Comparison of ENCODE assay signal across 15 cellular contexts in genomic region chr19:54361680-54362422, GRCh38. TPM values are rescaled to one million over a fixed set of nuclear protein-coding genes. Genes with fewer than 3 reads are reported as not detected.
A peak's percentile ranks its signal among the peaks of the same experiment; 100 is the strongest.
DNase-seq lines count a peak whose midpoint lies in the region; ATAC-seq, FAIRE-seq and TF ChIP-seq lines count a peak whose summit lies in the region.
"Not testable (repeated sequence)": the region's sequence is repeated elsewhere in the genome, so short reads cannot be mapped to it uniquely, and the experiment has no call there.
"Had no signal": no experiment of that assay in that cellular context is flagged by ENCODE, and none has a peak within 500 bp of the region (broad histone marks: within the 10 kb centered on the region; RNA-seq: fewer than 3 reads in every experiment).

No MANE protein-coding gene starts in this region.

- peak overlapping the region; percentile 29 for H3K27ac ChIP-seq in CD4-positive, alpha-beta memory T cell (ENCODE audit: low read depth, low read length)
- not testable (repeated sequence) for H3K27ac ChIP-seq in H1 (ENCODE audit: low read depth, low read length)
- H3K27ac ChIP-seq in upper lobe of left lung: peak overlapping the region in 3 of 4 donors; percentile 53 to 86 (median 59)

- TF ChIP-seq POLR2A in H1 (IDR thresholded peaks at IDR 0.05; ENCODE audit: control extremely low read depth in 1 of 2, low read depth in 2 of 2, low read length in 2 of 2); upper lobe of left lung (IDR thresholded peaks at IDR 0.05): not testable (repeated sequence)

- H2AK5ac ChIP-seq in H1 (ENCODE audit: low read depth, low read length): not testable (repeated sequence)

- CTCF ChIA-PET in CD4-positive, alpha-beta memory T cell (lab: Charles Lee; ENCODE audit: partially characterized antibody): interaction anchor here (1.1 to 1.4 kb wide), 2 partner anchors 10 to 28 kb away, joined by 3 to 21 read pairs; no protein-coding TSS in a partner anchor
- CTCF ChIA-PET in activated CD4-positive, alpha-beta T cell treated with anti-CD3 and anti-CD28 coated beads, Interleukin-2, amount 10 ng/mL, durations not matched to agents 7 days and 5 days (lab: Charles Lee): not testable (repeated sequence)
- CTCF ChIA-PET in H1 (lab: Charles Lee; ENCODE audit: partially characterized antibody): interaction anchor here (1.4 kb wide), 2 partner anchors 29 to 30 kb away, joined by 3 read pairs; no protein-coding TSS in a partner anchor

- intact Hi-C loops in CD4-positive, alpha-beta memory T cell (cut with micrococcal nuclease): loop anchor here (2.0 kb wide), 1 partner anchor 17 kb away; no protein-coding TSS in a partner anchor

- POLR2A ChIA-PET in CD4-positive, alpha-beta memory T cell (lab: Charles Lee; ENCODE audit: partially characterized antibody): interaction anchor here (0.6 to 4.5 kb wide), 6 partner anchors 10 to 680 kb away, joined by 4 to 19 read pairs (median 6); no protein-coding TSS in a partner anchor
- POLR2A ChIA-PET in activated CD4-positive, alpha-beta T cell treated with anti-CD3 and anti-CD28 coated beads, Interleukin-2, amount 10 ng/mL, durations not matched to agents 7 days and 5 days (lab: Charles Lee); H1 (lab: Charles Lee; ENCODE audit: partially characterized antibody): not testable (repeated sequence)

- H3K23me2 ChIP-seq in H1 (ENCODE audit: low read depth, low read length): not testable (repeated sequence)

- not testable (repeated sequence) for H3K9me2 ChIP-seq in Loucy (replicated peaks; ENCODE audit: low read depth, low read length)

- not testable (repeated sequence) for H2BK5ac ChIP-seq in H1 (ENCODE audit: low read depth, low read length)

- peak overlapping the region; percentile 77 to 91 (median 86) for H3K4me3 Mint-ChIP-seq in CD4-positive, alpha-beta memory T cell
- peak overlapping the region; percentile 91 for H3K4me3 Mint-ChIP-seq in activated CD4-positive, alpha-beta T cell treated with anti-CD3 and anti-CD28 coated beads, Interleukin-2, amount 10 ng/mL, durations not matched to agents 7 days and 5 days
- H3K4me3 Mint-ChIP-seq in activated naive CD4-positive, alpha-beta T cell treated with anti-CD3 and anti-CD28 coated beads, Interleukin-2, amount 50 U/mL, for 24 hours: peak overlapping the region; percentile 91
- H3K4me3 Mint-ChIP-seq in natural killer cell treated with Interleukin-12 subunit alpha and Interleukin-12 subunit beta and Interleukin-15 and Interleukin-18, amount 100 ng/mL, for 72 hours: peak overlapping the region; percentile 87

- not testable (repeated sequence) for TF ChIP-seq RAD21 in H1 (IDR thresholded peaks at IDR 0.05 in 1 of 2, conservative IDR thresholded peaks at IDR 0.05 in 1 of 2; ENCODE audit: low read depth in 2 of 2, low read length in 2 of 2)

- H3K27ac Mint-ChIP-seq in CD4-positive, alpha-beta memory T cell: peak overlapping the region; percentile 86 to 96 (median 92)
- peak overlapping the region; percentile 93 for H3K27ac Mint-ChIP-seq in activated CD4-positive, alpha-beta T cell treated with anti-CD3 and anti-CD28 coated beads, Interleukin-2, amount 10 ng/mL, durations not matched to agents 7 days and 5 days
- peak overlapping the region; percentile 85 for H3K27ac Mint-ChIP-seq in activated naive CD4-positive, alpha-beta T cell treated with anti-CD3 and anti-CD28 coated beads, Interleukin-2, amount 50 U/mL, for 24 hours
- H3K27ac Mint-ChIP-seq in natural killer cell treated with Interleukin-12 subunit alpha and Interleukin-12 subunit beta and Interleukin-15 and Interleukin-18, amount 100 ng/mL, for 72 hours: peak overlapping the region; percentile 91 to 98

- TF ChIP-seq CTCF in Loucy (conservative IDR thresholded peaks at IDR 0.05; ENCODE audit: low read length); H1 (IDR thresholded peaks at IDR 0.05; ENCODE audit: control extremely low read depth in 1 of 3, insufficient read depth in 1 of 3, low read depth in 1 of 3, low read length in 3 of 3); upper lobe of left lung (IDR thresholded peaks at IDR 0.05): not testable (repeated sequence)

- H4K5ac ChIP-seq in H1 (ENCODE audit: insufficient read length, low read depth, low read length): not testable (repeated sequence)

- H2AFZ ChIP-seq in Loucy (ENCODE audit: low read length); H1 (ENCODE audit: low read length): not testable (repeated sequence)

- H3K4me2 ChIP-seq in Loucy (ENCODE audit: low read depth, low read length, poor library complexity, severe bottlenecking): peak overlapping the region; percentile 81
- not testable (repeated sequence) for H3K4me2 ChIP-seq in H1 (ENCODE audit: insufficient read depth in 1 of 2, low read depth in 2 of 2, low read length in 2 of 2)

- DNase-seq in CD4-positive, alpha-beta memory T cell; activated CD4-positive, alpha-beta T cell treated with anti-CD3 and anti-CD28 coated beads, Interleukin-2, amount 10 ng/mL, durations not matched to agents 7 days and 5 days; H1 (ENCODE audit: low read depth in 1 of 2, low spot score in 2 of 2); natural killer cell treated with Interleukin-12 subunit alpha and Interleukin-12 subunit beta and Interleukin-15 and Interleukin-18, amount 100 ng/mL, for 72 hours (ENCODE audit: low spot score); upper lobe of left lung: not testable (repeated sequence)
- DNase-seq in SIG-M5 treated with dmso at 0.1 percent for 504 hours (lab: John Stamatoyannopoulos, UW; ENCODE audit: unreplicated experiment): peak; percentile 46

- not testable (repeated sequence) for H3K9me3 Mint-ChIP-seq in CD4-positive, alpha-beta memory T cell; activated CD4-positive, alpha-beta T cell treated with anti-CD3 and anti-CD28 coated beads, Interleukin-2, amount 10 ng/mL, durations not matched to agents 7 days and 5 days; activated naive CD4-positive, alpha-beta T cell treated with anti-CD3 and anti-CD28 coated beads, Interleukin-2, amount 50 U/mL, for 24 hours; natural killer cell treated with Interleukin-12 subunit alpha and Interleukin-12 subunit beta and Interleukin-15 and Interleukin-18, amount 100 ng/mL, for 72 hours

- peaks cover 56% of the 10 kb centered on the region for H3K4me1 ChIP-seq in CD4-positive, alpha-beta memory T cell (ENCODE audit: insufficient read depth, low read length)
- peaks cover 40% of the 10 kb centered on the region for H3K4me1 ChIP-seq in Loucy (ENCODE audit: insufficient read depth, low read length, poor library complexity, severe bottlenecking)
- not testable (repeated sequence) for H3K4me1 ChIP-seq in H1 (replicated peaks in 1 of 4; ENCODE audit: control insufficient read depth in 3 of 4, insufficient read depth in 4 of 4, low read length in 3 of 4); upper lobe of left lung

- H2BK120ac ChIP-seq in H1 (replicated peaks; ENCODE audit: low read depth, low read length): not testable (repeated sequence)

- not testable (repeated sequence) for H3F3A ChIP-seq in Loucy (ENCODE audit: low read depth)

- H3K4ac ChIP-seq in H1 (replicated peaks; ENCODE audit: insufficient read length, low read depth, low read length): not testable (repeated sequence)

- not testable (repeated sequence) for H4K91ac ChIP-seq in H1 (replicated peaks; ENCODE audit: insufficient read length, low read length)

- H3K79me1 ChIP-seq in H1 (ENCODE audit: low read depth, low read length): not testable (repeated sequence)

- peak; percentile 56 to 71 for ATAC-seq in natural killer cell treated with Interleukin-12 subunit alpha and Interleukin-12 subunit beta and Interleukin-15 and Interleukin-18, amount 100 ng/mL, for 72 hours
- ATAC-seq in upper lobe of left lung (ENCODE audit: low FRiP score in 2 of 2): not testable (repeated sequence)

- H3K27me3 Mint-ChIP-seq in CD4-positive, alpha-beta memory T cell; activated CD4-positive, alpha-beta T cell treated with anti-CD3 and anti-CD28 coated beads, Interleukin-2, amount 10 ng/mL, durations not matched to agents 7 days and 5 days; activated naive CD4-positive, alpha-beta T cell treated with anti-CD3 and anti-CD28 coated beads, Interleukin-2, amount 50 U/mL, for 24 hours; natural killer cell treated with Interleukin-12 subunit alpha and Interleukin-12 subunit beta and Interleukin-15 and Interleukin-18, amount 100 ng/mL, for 72 hours: not testable (repeated sequence)

- peak; percentile 86 for FAIRE-seq in H1 (lab: Jason Lieb, UNC)

- not testable (repeated sequence) for H2BK20ac ChIP-seq in H1 (ENCODE audit: low read length)

- H2BK12ac ChIP-seq in H1 (ENCODE audit: low read depth, low read length): not testable (repeated sequence)

- peaks cover 64% of the 10 kb centered on the region for H3K79me2 ChIP-seq in Loucy (ENCODE audit: insufficient read depth, low read length)
- not testable (repeated sequence) for H3K79me2 ChIP-seq in H1 (ENCODE audit: control insufficient read depth in 1 of 2, insufficient read depth in 2 of 2, low read length in 2 of 2)

- not testable (repeated sequence) for H4K8ac ChIP-seq in H1 (ENCODE audit: extremely low read depth, insufficient read depth, low read length)

- not testable (repeated sequence) for H3K56ac ChIP-seq in H1 (replicated peaks; ENCODE audit: insufficient read length, low read depth, low read length)

- peak overlapping the region in 1 of 2 donors; percentile 22 for H3K4me3 ChIP-seq in CD4-positive, alpha-beta memory T cell (ENCODE audit: low read length in 2 of 2)
- H3K4me3 ChIP-seq in Loucy (ENCODE audit: low read length, poor library complexity, severe bottlenecking) (peak overlapping the region; percentile 80), upper lobe of left lung (peak overlapping the region in 3 of 4 donors; percentile 29 to 45 (median 37))
- H3K4me3 ChIP-seq in H1 (ENCODE audit: extremely low read depth in 1 of 4, insufficient read depth in 2 of 4, low read depth in 3 of 4, low read length in 4 of 4): not testable (repeated sequence)

- WGBS in H1 (ENCODE audit: extremely low coverage in 1 of 2, insufficient coverage in 1 of 2, insufficient read length in 1 of 2, insufficient replicate concordance in 2 of 2, low coverage in 1 of 2, low lambda C conversion rate in 2 of 2, missing lambda C conversion rate in 1 of 2), 2 experiments: 81% methylated on average over 4 of the region's 10 CpGs; no CpG with 5 or more reads in 1 of the 2 experiments
- WGBS in upper lobe of left lung, 2 donors: 21 to 33% methylated on average over 6 to 7 of the region's 10 CpGs

- peaks cover 11% of the 10 kb centered on the region for H4K20me1 ChIP-seq in Loucy (ENCODE audit: insufficient read depth, low read length, poor library complexity, severe bottlenecking)
- H4K20me1 ChIP-seq in H1 (replicated peaks in 1 of 2; ENCODE audit: control insufficient read depth in 1 of 2, insufficient read depth in 2 of 2, low read length in 2 of 2): not testable (repeated sequence)

- TF ChIP-seq EP300 in H1 (IDR thresholded peaks at IDR 0.05; ENCODE audit: borderline replicate concordance in 1 of 2, low read depth in 2 of 2, low read length in 2 of 2); upper lobe of left lung (IDR thresholded peaks at IDR 0.05): not testable (repeated sequence)

- peaks cover 17 to 24% of the 10 kb centered on the region in 2 donors for H3K36me3 Mint-ChIP-seq in CD4-positive, alpha-beta memory T cell
- H3K36me3 Mint-ChIP-seq in activated CD4-positive, alpha-beta T cell treated with anti-CD3 and anti-CD28 coated beads, Interleukin-2, amount 10 ng/mL, durations not matched to agents 7 days and 5 days (ENCODE audit: low read depth): peaks cover 32% of the 10 kb centered on the region
- H3K36me3 Mint-ChIP-seq in activated naive CD4-positive, alpha-beta T cell treated with anti-CD3 and anti-CD28 coated beads, Interleukin-2, amount 50 U/mL, for 24 hours; natural killer cell treated with Interleukin-12 subunit alpha and Interleukin-12 subunit beta and Interleukin-15 and Interleukin-18, amount 100 ng/mL, for 72 hours: not testable (repeated sequence)

- not testable (repeated sequence) for H3K27me3 ChIP-seq in CD4-positive, alpha-beta memory T cell (ENCODE audit: insufficient read depth, low read length); Loucy (ENCODE audit: insufficient read depth, low read length, poor library complexity, severe bottlenecking); H1 (replicated peaks in 1 of 4; ENCODE audit: control insufficient read depth in 3 of 4, extremely low read depth in 1 of 4, insufficient read depth in 3 of 4, low read length in 3 of 4); upper lobe of left lung

- not testable (repeated sequence) for H3K14ac ChIP-seq in H1 (ENCODE audit: insufficient read length)

- peak overlapping the region; percentile 98 for H3K9ac ChIP-seq in Loucy (ENCODE audit: low read depth, low read length, poor library complexity, severe bottlenecking)
- H3K9ac ChIP-seq in H1 (replicated peaks in 1 of 4; ENCODE audit: extremely low read depth in 1 of 4, low read depth in 3 of 4, low read length in 3 of 4): not testable (repeated sequence)

- H3K36me3 ChIP-seq in CD4-positive, alpha-beta memory T cell (ENCODE audit: insufficient read depth, low read length); Loucy (ENCODE audit: insufficient read depth, low read length); H1 (ENCODE audit: control insufficient read depth in 2 of 4, insufficient read depth in 4 of 4, low read length in 3 of 4); upper lobe of left lung: not testable (repeated sequence)

- H3K4me1 Mint-ChIP-seq in CD4-positive, alpha-beta memory T cell: peaks cover 33 to 71% (median 50%) of the 10 kb centered on the region in 4 donors
- H3K4me1 Mint-ChIP-seq in activated CD4-positive, alpha-beta T cell treated with anti-CD3 and anti-CD28 coated beads, Interleukin-2, amount 10 ng/mL, durations not matched to agents 7 days and 5 days: peaks cover 54% of the 10 kb centered on the region
- peaks cover 61% of the 10 kb centered on the region for H3K4me1 Mint-ChIP-seq in activated naive CD4-positive, alpha-beta T cell treated with anti-CD3 and anti-CD28 coated beads, Interleukin-2, amount 50 U/mL, for 24 hours
- H3K4me1 Mint-ChIP-seq in natural killer cell treated with Interleukin-12 subunit alpha and Interleukin-12 subunit beta and Interleukin-15 and Interleukin-18, amount 100 ng/mL, for 72 hours (ENCODE audit: low read depth in 2 of 2): peaks cover 43 to 52% of the 10 kb centered on the region in 2 donors

- H3K9me3 ChIP-seq in CD4-positive, alpha-beta memory T cell (ENCODE audit: control insufficient read depth in 1 of 2, low read length in 2 of 2); Loucy (ENCODE audit: insufficient read depth, low read depth, low read length); H1 (ENCODE audit: insufficient read depth in 2 of 2, low read depth in 1 of 2, low read length in 1 of 2); upper lobe of left lung: not testable (repeated sequence)

- H3K23ac ChIP-seq in H1 (ENCODE audit: insufficient read length): not testable (repeated sequence)

- H3K18ac ChIP-seq in H1 (ENCODE audit: extremely low read depth, low read length): not testable (repeated sequence)

- not testable (repeated sequence) for H2BK15ac ChIP-seq in H1 (ENCODE audit: low read length)

RNA-seq across cellular contexts. Expression of gene LAIR1, which starts 2.9 kb away (rescaled TPM):
- total RNA-seq in CD4-positive, alpha-beta memory T cell: 10 to 100 TPM; 57.6 to 59.8 TPM
- polyA plus RNA-seq in CD4-positive, alpha-beta memory T cell: 10 to 100 TPM; 23.1 to 60.5 TPM
- 10 to 100 TPM; 54.0 to 59.3 TPM for total RNA-seq in activated CD4-positive, alpha-beta T cell treated with anti-CD3 and anti-CD28 coated beads, Interleukin-2, amount 10 ng/mL, durations not matched to agents 7 days and 5 days
- total RNA-seq in H1 (2021; fragmentation: NEBNext Ultra II Directional; extraction: Animal tissue kit (Norgen Biotek cat#: 25700)): not detected in 2 replicates
- 0.13 and 0.18 TPM in 2 replicates for polyA plus RNA-seq in H1 (2011; rRNA removed)
- polyA plus RNA-seq in H1 (2011; cell fraction: cytosol; rRNA removed): 0.21 TPM
- polyA plus RNA-seq in H1 (2011; cell fraction: nucleus; rRNA removed): 0.19 TPM
- polyA plus RNA-seq in H1 (2012, experiment 1 of 2): 0.04 to 0.16 TPM in 2 of 4 replicates, not detected in the others
- polyA plus RNA-seq in H1 (2012, experiment 2 of 2): not detected
- 0.10 TPM for polyA plus RNA-seq in H1 (2013, experiment 1 of 2)
- 0.09 TPM for polyA plus RNA-seq in H1 (2013, experiment 2 of 2)
- polyA minus RNA-seq in H1 (2011; rRNA and poly(A)+ RNA removed): 0.50 TPM in 1 of 2 replicates, not detected in the other
- polyA minus RNA-seq in H1 (2011; cell fraction: cytosol; rRNA and poly(A)+ RNA removed): not detected
- 1.3 TPM for polyA minus RNA-seq in H1 (2011; cell fraction: nucleus; rRNA and poly(A)+ RNA removed)
- total RNA-seq in natural killer cell treated with Interleukin-12 subunit alpha and Interleukin-12 subunit beta and Interleukin-15 and Interleukin-18, amount 100 ng/mL, for 72 hours: 10 to 100 TPM; 40.5 to 60.2 TPM
- 100 to 1,000 TPM in 3 of 6 donors, 10 to 100 TPM in 3; 46.5 to 228 (median 111) TPM for total RNA-seq in upper lobe of left lung
- total RNA-seq: cardiac muscle cell, dermis blood vessel endothelial cell, endothelial cell of umbilical vein, MCF 10A had no signal
- polyA plus RNA-seq: AG04450, cardiac muscle cell, endothelial cell of umbilical vein had no signal

RNA-seq across cellular contexts. Expression of gene LILRA4, which starts 22.9 kb away (rescaled TPM):
- total RNA-seq in CD4-positive, alpha-beta memory T cell: not detected
- under 1 TPM in 1 of 2 donors, not detected in 1; 0.45 TPM for polyA plus RNA-seq in CD4-positive, alpha-beta memory T cell
- not detected for total RNA-seq in activated CD4-positive, alpha-beta T cell treated with anti-CD3 and anti-CD28 coated beads, Interleukin-2, amount 10 ng/mL, durations not matched to agents 7 days and 5 days
- total RNA-seq in H1 (2021; fragmentation: NEBNext Ultra II Directional; extraction: Animal tissue kit (Norgen Biotek cat#: 25700)): not detected in 2 replicates
- not detected in 2 replicates for polyA plus RNA-seq in H1 (2011; rRNA removed)
- polyA plus RNA-seq in H1 (2011; cell fraction: cytosol; rRNA removed): not detected
- polyA plus RNA-seq in H1 (2011; cell fraction: nucleus; rRNA removed): not detected
- not detected in 4 replicates for polyA plus RNA-seq in H1 (2012, experiment 1 of 2)
- polyA plus RNA-seq in H1 (2012, experiment 2 of 2): not detected
- not detected for polyA plus RNA-seq in H1 (2013, experiment 1 of 2)
- polyA plus RNA-seq in H1 (2013, experiment 2 of 2): not detected
- not detected in 2 replicates for polyA minus RNA-seq in H1 (2011; rRNA and poly(A)+ RNA removed)
- not detected for polyA minus RNA-seq in H1 (2011; cell fraction: cytosol; rRNA and poly(A)+ RNA removed)
- not detected for polyA minus RNA-seq in H1 (2011; cell fraction: nucleus; rRNA and poly(A)+ RNA removed)
- total RNA-seq in natural killer cell treated with Interleukin-12 subunit alpha and Interleukin-12 subunit beta and Interleukin-15 and Interleukin-18, amount 100 ng/mL, for 72 hours: not detected
- total RNA-seq in upper lobe of left lung: 1 to 10 TPM in 3 of 6 donors, not detected in 3; 1.0 to 5.0 (median 1.7) TPM
- total RNA-seq: cardiac muscle cell, dermis blood vessel endothelial cell, endothelial cell of umbilical vein, kidney epithelial cell, MCF 10A, right atrium auricular region had no signal
- polyA plus RNA-seq: AG04450, cardiac muscle cell, endothelial cell of umbilical vein had no signal

RNA-seq across cellular contexts. Expression of gene LILRA5, which starts 48.9 kb away (rescaled TPM):
- total RNA-seq in CD4-positive, alpha-beta memory T cell: under 1 TPM; 0.36 to 0.38 TPM
- polyA plus RNA-seq in CD4-positive, alpha-beta memory T cell: not detected
- not detected for total RNA-seq in activated CD4-positive, alpha-beta T cell treated with anti-CD3 and anti-CD28 coated beads, Interleukin-2, amount 10 ng/mL, durations not matched to agents 7 days and 5 days
- total RNA-seq in H1 (2021; fragmentation: NEBNext Ultra II Directional; extraction: Animal tissue kit (Norgen Biotek cat#: 25700)): not detected in 2 replicates
- not detected in 2 replicates for polyA plus RNA-seq in H1 (2011; rRNA removed)
- polyA plus RNA-seq in H1 (2011; cell fraction: cytosol; rRNA removed): not detected
- polyA plus RNA-seq in H1 (2011; cell fraction: nucleus; rRNA removed): not detected
- polyA plus RNA-seq in H1 (2012, experiment 1 of 2): not detected in 4 replicates
- not detected for polyA plus RNA-seq in H1 (2012, experiment 2 of 2)
- not detected for polyA plus RNA-seq in H1 (2013, experiment 1 of 2)
- not detected for polyA plus RNA-seq in H1 (2013, experiment 2 of 2)
- polyA minus RNA-seq in H1 (2011; rRNA and poly(A)+ RNA removed): not detected in 2 replicates
- not detected for polyA minus RNA-seq in H1 (2011; cell fraction: cytosol; rRNA and poly(A)+ RNA removed)
- polyA minus RNA-seq in H1 (2011; cell fraction: nucleus; rRNA and poly(A)+ RNA removed): not detected
- not detected for total RNA-seq in natural killer cell treated with Interleukin-12 subunit alpha and Interleukin-12 subunit beta and Interleukin-15 and Interleukin-18, amount 100 ng/mL, for 72 hours
- 10 to 100 TPM in 3 of 6 donors, 1 to 10 TPM in 3; 3.1 to 34.9 (median 20.3) TPM for total RNA-seq in upper lobe of left lung
- total RNA-seq: cardiac muscle cell, dermis blood vessel endothelial cell, endothelial cell of umbilical vein, MCF 10A had no signal
- polyA plus RNA-seq: AG04450, cardiac muscle cell, endothelial cell of umbilical vein had no signal

RNA-seq across cellular contexts. Expression of gene TTYH1, which starts 53.4 kb away (rescaled TPM):
- total RNA-seq in CD4-positive, alpha-beta memory T cell: not detected
- under 1 TPM in 1 of 2 donors, not detected in 1; 0.29 TPM for polyA plus RNA-seq in CD4-positive, alpha-beta memory T cell
- total RNA-seq in activated CD4-positive, alpha-beta T cell treated with anti-CD3 and anti-CD28 coated beads, Interleukin-2, amount 10 ng/mL, durations not matched to agents 7 days and 5 days: 1 to 10 TPM in 1 of 2 experiments, under 1 TPM in 1; 0.72 to 1.2 TPM
- 24.3 and 26.7 TPM in 2 replicates for total RNA-seq in H1 (2021; fragmentation: NEBNext Ultra II Directional; extraction: Animal tissue kit (Norgen Biotek cat#: 25700))
- 46.5 and 92.1 TPM in 2 replicates for polyA plus RNA-seq in H1 (2011; rRNA removed)
- 41.6 TPM for polyA plus RNA-seq in H1 (2011; cell fraction: cytosol; rRNA removed)
- 72.1 TPM for polyA plus RNA-seq in H1 (2011; cell fraction: nucleus; rRNA removed)
- polyA plus RNA-seq in H1 (2012, experiment 1 of 2): 14.7 to 48.5 TPM (median 38.0 TPM) in 4 replicates
- polyA plus RNA-seq in H1 (2012, experiment 2 of 2): 32.8 TPM
- polyA plus RNA-seq in H1 (2013, experiment 1 of 2): 51.0 TPM
- 53.6 TPM for polyA plus RNA-seq in H1 (2013, experiment 2 of 2)
- polyA minus RNA-seq in H1 (2011; rRNA and poly(A)+ RNA removed): 16.3 and 25.9 TPM in 2 replicates
- 27.7 TPM for polyA minus RNA-seq in H1 (2011; cell fraction: cytosol; rRNA and poly(A)+ RNA removed)
- polyA minus RNA-seq in H1 (2011; cell fraction: nucleus; rRNA and poly(A)+ RNA removed): 16.1 TPM
- total RNA-seq in natural killer cell treated with Interleukin-12 subunit alpha and Interleukin-12 subunit beta and Interleukin-15 and Interleukin-18, amount 100 ng/mL, for 72 hours: under 1 TPM; 0.31 to 0.73 TPM
- not detected for total RNA-seq in upper lobe of left lung
- total RNA-seq: cardiac muscle cell, dermis blood vessel endothelial cell, endothelial cell of umbilical vein, kidney epithelial cell, MCF 10A had no signal
- polyA plus RNA-seq: AG04450, endothelial cell of umbilical vein had no signal

Comparison
In these comparisons a context has a peak if more than half of its experiments do, and no peak if none do; other contexts are left out.
1. RNA of gene LAIR1, which starts 2.9 kb away (total RNA-seq): 46.5 to 228 TPM in upper lobe of left lung, 40.5 to 60.2 TPM in natural killer cell treated with Interleukin-12 subunit alpha and Interleukin-12 subunit beta and Interleukin-15 and Interleukin-18, amount 100 ng/mL, for 72 hours, 57.6 to 59.8 TPM in CD4-positive, alpha-beta memory T cell and 54.0 to 59.3 TPM in activated CD4-positive, alpha-beta T cell treated with anti-CD3 and anti-CD28 coated beads, Interleukin-2, amount 10 ng/mL, durations not matched to agents 7 days and 5 days; not detected in H1; every median in the first group is over 10 times any median in the second.
2. Peak in every context shown above with its lines, with median percentiles within 50 percentile points of each other: H3K27ac Mint-ChIP-seq and H3K4me3 Mint-ChIP-seq.